In the genomic region with DNA sequence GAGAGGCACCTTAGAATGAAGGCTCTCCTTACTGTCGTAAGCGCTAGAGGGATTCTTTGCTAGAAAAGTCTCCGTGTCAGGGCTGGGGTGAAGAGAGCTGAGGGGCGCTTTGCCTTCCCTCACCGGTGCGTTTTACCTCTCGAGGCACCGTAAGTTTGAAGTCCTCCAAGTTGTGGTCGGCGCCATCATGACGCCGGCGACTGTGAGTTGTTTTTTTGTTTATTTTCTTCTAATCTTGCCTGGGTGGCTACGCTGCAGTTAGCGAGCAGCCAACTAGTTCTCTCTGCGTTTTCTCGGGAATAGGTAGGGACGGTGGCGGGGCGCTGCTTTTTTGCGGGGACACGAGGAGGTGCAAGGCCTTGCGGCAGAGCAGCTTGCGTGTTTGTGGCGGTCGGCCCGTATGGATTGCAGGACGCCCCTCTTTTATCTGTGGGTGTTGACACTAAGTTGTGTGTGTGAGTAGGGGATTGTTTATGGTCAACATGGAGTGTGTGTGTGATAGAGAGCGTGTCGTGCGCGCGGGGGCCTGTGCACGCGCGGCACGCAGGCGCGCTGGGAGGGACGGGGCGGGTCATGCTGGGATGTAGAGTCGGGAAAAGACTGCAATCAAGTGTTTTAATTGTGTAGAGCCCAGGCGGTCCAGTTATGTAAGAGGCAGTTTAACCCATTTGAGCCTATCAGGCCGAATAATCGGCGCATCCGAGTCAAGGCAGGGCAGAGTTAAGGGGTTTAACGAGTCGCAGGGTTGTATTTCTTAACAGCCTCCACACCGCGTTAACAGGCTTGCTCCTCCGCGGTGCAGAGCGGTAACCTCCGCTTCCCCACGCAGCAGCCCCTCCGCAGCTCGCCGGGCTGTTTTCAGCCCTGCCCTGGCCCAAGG, we compare ENCODE assay signal across 8 cellular contexts. TPM values are rescaled to one million over a fixed set of nuclear protein-coding genes. Genes with fewer than 3 reads are reported as not detected.
DNase-seq lines count a peak whose midpoint lies in the region; ATAC-seq and TF ChIP-seq lines count a peak whose summit lies in the region.

No MANE protein-coding gene starts in this region.

- no peaks in the 10 kb centered on the region for H3K9me3 ChIP-seq in left lung

- no peaks in the 10 kb centered on the region for H3K36me3 ChIP-seq in left lung

- peak overlapping the region; percentile 81 to 91 for H3K27ac ChIP-seq in left lung

- peaks cover 0 to 15% of the 10 kb centered on the region in 2 donors for H3K4me1 ChIP-seq in left lung

- intact Hi-C loops in left lung (cut with DNase I) = no loop called here

- DNase-seq in DMS114 treated with DMSO at 0.1 percent for 48 hours (lab: John Stamatoyannopoulos, UW; ENCODE audit: unreplicated experiment) = peak; percentile 38
- peak; percentile 72 for DNase-seq in H4 (ENCODE audit: low spot score)
- DNase-seq in NCI-H1436 (lab: John Stamatoyannopoulos, UW) = peak; percentile 60
- peak; percentile 34 for DNase-seq in SW480 (ENCODE audit: low spot score)
- peak; percentile 73 for DNase-seq in ecto neural progenitor cell (ENCODE audit: low spot score)
- peak; percentile 76 to 90 for DNase-seq in left lung
- DNase-seq in stimulated activated CD8-positive, alpha-beta memory T cell treated with anti-CD3 and anti-CD28 coated beads, Interleukin-4, amount 100 ng/mL, for 24 hours (ENCODE audit: low read depth) = peak; percentile 2

- H3K27me3 ChIP-seq in left lung = peaks cover 0 to 28% of the 10 kb centered on the region in 2 donors

- H3K4me3 ChIP-seq in left lung = peak overlapping the region; percentile 39 to 64

- TF ChIP-seq CTCF in left lung (IDR thresholded peaks at IDR 0.05) = no peak

- ATAC-seq in left lung (peak; percentile 90), HG02973 (IDR thresholded peaks at IDR 0.05; ENCODE audit: unreplicated experiment) (no peak)

RNA-seq across cellular contexts. Expression of a gene that starts 1.1 kb away (rescaled TPM):
- 1.8 and 3.0 TPM in 2 replicates for total RNA-seq in H4 (2014; rRNA removed; shearing (Covaris generic))
- total RNA-seq in left lung = 1 to 10 TPM; 3.7 to 5.7 TPM

Comparison
In these comparisons a context has a peak if more than half of its experiments do, and no peak if none do; other contexts are left out.
1. DNase-seq: peak in every context shown above with its lines; median percentile 83 in left lung; 73 in ecto neural progenitor cell; 72 in H4; 60 in NCI-H1436; 38 in DMS114 treated with DMSO at 0.1 percent for 48 hours; 34 in SW480; 2 in stimulated activated CD8-positive, alpha-beta memory T cell treated with anti-CD3 and anti-CD28 coated beads, Interleukin-4, amount 100 ng/mL, for 24 hours.